6 cellular contexts compared by ENCODE assay signal in genomic region chrX:96417695-96418094, GRCh38.
"Had no signal": no experiment of that assay in that cellular context is flagged by ENCODE, and none has a peak within 500 bp of the region (broad histone marks: within the 10 kb centered on the region; RNA-seq: fewer than 3 reads in every experiment).

No MANE protein-coding gene starts in this region.

- H3K4me2 ChIP-seq: GM23338 had no signal

- H3K4me3 ChIP-seq: GM23338 had no signal

- DNase-seq: H9, HCEC 1CT, KG1 had no signal

- H2AFZ ChIP-seq: GM23338 had no signal

- H3K27ac ChIP-seq: HL-60 had no signal

- ATAC-seq: GM23338, HepG2 had no signal
